In the genomic region with DNA sequence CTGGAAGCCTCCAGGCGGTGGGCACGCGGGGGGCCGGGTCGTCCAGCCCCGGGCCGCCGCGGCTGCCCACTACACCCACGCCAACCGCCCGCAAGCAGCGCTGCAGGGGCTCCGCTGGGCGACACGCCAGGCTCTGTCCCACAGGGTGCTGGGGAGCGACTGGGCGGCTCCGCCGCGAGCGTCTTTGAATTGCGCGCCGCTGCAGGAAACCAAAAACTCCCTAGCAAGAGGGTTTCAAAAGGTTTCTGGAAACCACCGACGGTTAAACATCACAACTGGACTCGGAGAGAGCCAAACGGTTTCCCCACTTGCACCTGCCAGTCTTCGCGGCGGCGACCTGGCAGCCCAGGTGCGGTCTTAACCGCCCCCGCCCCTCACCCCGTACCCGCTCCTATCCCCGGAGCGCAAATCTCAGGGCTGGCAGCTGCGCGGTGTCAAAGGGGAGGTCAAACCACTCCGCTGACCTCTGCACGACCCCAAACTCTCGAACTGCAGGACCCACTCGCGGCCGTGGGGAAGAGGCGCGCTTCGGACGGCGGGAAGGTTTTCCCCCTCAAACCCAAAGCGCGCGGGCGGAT, we compare ENCODE assay signal across 8 cellular contexts. TPM values are rescaled to one million over a fixed set of nuclear protein-coding genes. Genes with fewer than 3 reads are reported as not detected.
DNase-seq lines count a peak whose midpoint lies in the region; ATAC-seq and TF ChIP-seq lines count a peak whose summit lies in the region.

No MANE protein-coding gene starts in this region.

- H3K27ac ChIP-seq in SJSA1 = no peak overlapping the region
- peak overlapping the region; percentile 4 to 27 for H3K27ac ChIP-seq in ascending aorta

- intact Hi-C loops in ascending aorta (cut with DNase I) = no loop called here
- intact Hi-C loops in left colon (cut with DNase I, micrococcal nuclease) = no loop called here

- DNase-seq in NCI-H2107 treated with DMSO at 0.1 percent for 48 hours (lab: John Stamatoyannopoulos, UW; ENCODE audit: unreplicated experiment) (peak; percentile 27), NCI-H2107 (lab: John Stamatoyannopoulos, UW) (no peak), SJSA1 (ENCODE audit: low read depth in 1 of 2, low spot score in 2 of 2) (no peak), ascending aorta (ENCODE audit: low spot score in 2 of 2) (no peak), left colon (peak in 1 of 2 donors; percentile 43), HPDE6-E6E7 (ENCODE audit: extremely low spot score) (no peak)
- peak; percentile 36 for DNase-seq in stimulated activated CD8-positive, alpha-beta memory T cell treated with anti-CD3 and anti-CD28 coated beads, Interleukin-12 subunit alpha, Interleukin-12 subunit beta, amount 100 ng/mL, for 1 hour (ENCODE audit: low read depth)

- H3K4me1 ChIP-seq in SJSA1 (replicated peaks) (peaks cover 28% of the 10 kb centered on the region), ascending aorta (peaks cover 0 to 13% of the 10 kb centered on the region in 2 donors)

- 0 out of 2 replicates have a peak, but pooled peaks cover 2% of the 10 kb centered on the region for H3K9me3 ChIP-seq in SJSA1 (replicated peaks)
- no peaks in the 10 kb centered on the region for H3K9me3 ChIP-seq in ascending aorta

- TF ChIP-seq CTCF in ascending aorta (IDR thresholded peaks at IDR 0.05) = no peak

- no peaks in the 10 kb centered on the region for H3K36me3 ChIP-seq in SJSA1
- no peaks in the 10 kb centered on the region for H3K36me3 ChIP-seq in ascending aorta

- ATAC-seq in HG02970 (IDR thresholded peaks at IDR 0.05; ENCODE audit: low FRiP score, unreplicated experiment) (peak; percentile 41), left colon (peak; percentile 40)

- H3K27me3 ChIP-seq in SJSA1 (replicated peaks) (peaks cover 59% of the 10 kb centered on the region), ascending aorta (peaks cover 4% of the 10 kb centered on the region)

- peak overlapping the region; percentile 38 for H3K4me3 ChIP-seq in SJSA1
- peak overlapping the region; percentile 59 to 63 for H3K4me3 ChIP-seq in ascending aorta

RNA-seq across cellular contexts. Expression of a gene that starts 1.0 kb away (rescaled TPM):
- total RNA-seq in SJSA1 (2014; rRNA removed; shearing (Covaris generic)) = 0.22 and 0.79 TPM in 2 replicates
- 15.5 TPM for total RNA-seq in ascending aorta
- total RNA-seq in left colon = 1 to 10 TPM; 5.8 to 8.1 TPM

Comparison
In these comparisons a context has a peak if more than half of its experiments do, and no peak if none do; other contexts are left out.
1. DNase-seq: peak in NCI-H2107 treated with DMSO at 0.1 percent for 48 hours (single experiment) and stimulated activated CD8-positive, alpha-beta memory T cell treated with anti-CD3 and anti-CD28 coated beads, Interleukin-12 subunit alpha, Interleukin-12 subunit beta, amount 100 ng/mL, for 1 hour (single experiment); none in NCI-H2107 (single experiment), SJSA1 (0 of 2), ascending aorta (0 of 2) and HPDE6-E6E7 (single experiment).